Comparison of ENCODE assay signal across 20 cellular contexts in genomic region chr11:109856958-109857357, GRCh38.
"Had no signal": no experiment of that assay in that cellular context is flagged by ENCODE, and none has a peak within 500 bp of the region (broad histone marks: within the 10 kb centered on the region; RNA-seq: fewer than 3 reads in every experiment).

No MANE protein-coding gene starts in this region.

- H3K4me1 ChIP-seq: gastrocnemius medialis, lower lobe of right lung, pancreas, right lobe of liver, stomach, thyroid gland had no signal

- H3K36me3 ChIP-seq: gastrocnemius medialis, lower lobe of right lung, pancreas, right lobe of liver, stomach, thyroid gland had no signal

- H3K9me3 Mint-ChIP-seq: naive thymus-derived CD8-positive, alpha-beta T cell; stimulated activated effector memory CD8-positive, alpha-beta T cell treated with anti-CD3 and anti-CD28 coated beads, Interleukin-12 subunit alpha, Interleukin-12 subunit beta, amount 100 ng/mL, for 72 hours had no signal

- H3K36me3 Mint-ChIP-seq: naive thymus-derived CD8-positive, alpha-beta T cell; stimulated activated effector memory CD8-positive, alpha-beta T cell treated with anti-CD3 and anti-CD28 coated beads, Interleukin-12 subunit alpha, Interleukin-12 subunit beta, amount 100 ng/mL, for 72 hours had no signal

- H3K4me1 Mint-ChIP-seq: naive thymus-derived CD8-positive, alpha-beta T cell; nephron progenitor cell; stimulated activated effector memory CD8-positive, alpha-beta T cell treated with anti-CD3 and anti-CD28 coated beads, Interleukin-12 subunit alpha, Interleukin-12 subunit beta, amount 100 ng/mL, for 72 hours had no signal

- H3K27ac ChIP-seq: dorsolateral prefrontal cortex, gastrocnemius medialis, lower lobe of right lung, pancreas, right lobe of liver, stomach, thyroid gland had no signal

- ATAC-seq: gastrocnemius medialis; left ventricle myocardium superior; lower lobe of right lung; naive thymus-derived CD8-positive, alpha-beta T cell; pancreas; right lobe of liver; stimulated activated effector memory CD8-positive, alpha-beta T cell treated with anti-CD3 and anti-CD28 coated beads, Interleukin-12 subunit alpha, Interleukin-12 subunit beta, amount 100 ng/mL, for 72 hours had no signal

- H3K9me3 ChIP-seq: gastrocnemius medialis, lower lobe of right lung, pancreas, right lobe of liver, stomach, thyroid gland had no signal

- H3K27me3 ChIP-seq: dorsolateral prefrontal cortex, gastrocnemius medialis, pancreas, right lobe of liver, stomach, thyroid gland had no signal

- H3K4me3 ChIP-seq: dorsolateral prefrontal cortex, gastrocnemius medialis, lower lobe of right lung, pancreas, right lobe of liver, stomach, thyroid gland had no signal

- H3K4me3 Mint-ChIP-seq: naive thymus-derived CD8-positive, alpha-beta T cell; nephron progenitor cell; stimulated activated effector memory CD8-positive, alpha-beta T cell treated with anti-CD3 and anti-CD28 coated beads, Interleukin-12 subunit alpha, Interleukin-12 subunit beta, amount 100 ng/mL, for 72 hours had no signal

- H3K27ac Mint-ChIP-seq: naive thymus-derived CD8-positive, alpha-beta T cell; nephron progenitor cell; progenitor cell of endocrine pancreas; stimulated activated effector memory CD8-positive, alpha-beta T cell treated with anti-CD3 and anti-CD28 coated beads, Interleukin-12 subunit alpha, Interleukin-12 subunit beta, amount 100 ng/mL, for 72 hours had no signal

- H3K27me3 Mint-ChIP-seq: progenitor cell of endocrine pancreas had no signal

- DNase-seq: dorsolateral prefrontal cortex; effector CD4-positive, alpha-beta T cell; foreskin fibroblast; gastrocnemius medialis; left ventricle myocardium superior; lower lobe of right lung; naive thymus-derived CD8-positive, alpha-beta T cell; nephron progenitor cell; pancreas; right lobe of liver; small intestine; stimulated activated CD4-positive, alpha-beta T cell treated with anti-CD3 and anti-CD28 coated beads, Interleukin-12 subunit alpha, Interleukin-12 subunit beta, amount 100 ng/mL, for 4 hours; stimulated activated CD4-positive, alpha-beta T cell treated with anti-CD3 and anti-CD28 coated beads, Interleukin-1b, Interleukin-23, amount 100 ng/mL, for 48 hours; stimulated activated CD4-positive, alpha-beta T cell treated with anti-CD3 and anti-CD28 coated beads, Interleukin-4, amount 100 ng/mL, for 24 hours; stimulated activated naive CD4-positive, alpha-beta T cell treated with Interleukin-2 at 50 U/mL for 16 hours; stomach; thyroid gland; trophoblast cell had no signal
